ENCODE assay signal across 23 cellular contexts in genomic region chr18:1779587-1779986, GRCh38.
A peak's percentile ranks its signal among the peaks of the same experiment; 100 is the strongest.
DNase-seq lines count a peak whose midpoint lies in the region; ATAC-seq and TF ChIP-seq lines count a peak whose summit lies in the region.
"Had no signal": no experiment of that assay in that cellular context is flagged by ENCODE, and none has a peak within 500 bp of the region (broad histone marks: within the 10 kb centered on the region; RNA-seq: fewer than 3 reads in every experiment).

No MANE protein-coding gene starts in this region.

- H3K9me3 Mint-ChIP-seq in GM23338 = peaks cover 4% of the 10 kb centered on the region
- peaks cover 0 to 6% (median under 1%) of the 10 kb centered on the region in 7 donors for H3K9me3 Mint-ChIP-seq in CD14-positive monocyte

- no peaks in the 10 kb centered on the region for H3K9me2 ChIP-seq in GM23338 (ENCODE audit: insufficient read depth)

- 0 out of 2 replicates have a peak overlapping the region, but pooled peaks have one; percentile 7 for H2AFZ ChIP-seq in GM23338

- H3K4me2 ChIP-seq in GM23338 = no peak overlapping the region
- H3K4me2 ChIP-seq: BLaER1 treated with 17β-estradiol and CSF1 and Interleukin-3, amounts not matched to agents 10 nM and 100 nM had no signal

- no peaks in the 10 kb centered on the region for H3K79me2 ChIP-seq in GM23338 (replicated peaks; ENCODE audit: insufficient read depth)

- H3K36me3 ChIP-seq in GM23338 (ENCODE audit: insufficient read depth) = no peaks in the 10 kb centered on the region
- H3K36me3 ChIP-seq: BLaER1 treated with 17β-estradiol and CSF1 and Interleukin-3, amounts not matched to agents 10 nM and 100 nM; MG63; SJCRH30 had no signal

- no peak overlapping the region for H3K4me3 Mint-ChIP-seq in GM23338
- H3K4me3 Mint-ChIP-seq in CD14-positive monocyte = no peak overlapping the region
- H3K4me3 Mint-ChIP-seq: CD8-positive, alpha-beta memory T cell had no signal

- DNase-seq in NCI-H146 (lab: John Stamatoyannopoulos, UW) = peak; percentile 9
- DNase-seq in NCI-H146 treated with DMSO at 0.1 percent for 48 hours (lab: John Stamatoyannopoulos, UW; ENCODE audit: unreplicated experiment) = no peak
- no peak for DNase-seq in GM23338 (ENCODE audit: low spot score)
- peak; percentile 15 for DNase-seq in NCI-H2196 treated with DMSO at 0.1 percent for 48 hours (lab: John Stamatoyannopoulos, UW; ENCODE audit: unreplicated experiment)
- DNase-seq in left ventricle myocardium superior = no peak
- DNase-seq in CD14-positive monocyte (ENCODE audit: low spot score) = no peak
- DNase-seq: ACHN; CD8-positive, alpha-beta memory T cell; DMS53; GDM1; Kasumi-1; MG63; NCI-H1417 treated with DMSO at 0.1 percent for 48 hours; NCI-H1930; NCI-H526; SJCRH30; T-helper 1 cell had no signal

- no peaks in the 10 kb centered on the region for H3K27me3 Mint-ChIP-seq in GM23338 (ENCODE audit: insufficient read depth, low read depth, poor library complexity)
- H3K27me3 Mint-ChIP-seq in CD14-positive monocyte (ENCODE audit: low read depth in 3 of 3) = peaks cover 0 to 2% (median 0%) of the 10 kb centered on the region in 3 donors
- H3K27me3 Mint-ChIP-seq: CD8-positive, alpha-beta memory T cell had no signal

- no peaks in the 10 kb centered on the region; the same call in 2 of the 3 replicates for H3K36me3 Mint-ChIP-seq in GM23338 (ENCODE audit: low read depth)
- no peaks in the 10 kb centered on the region for H3K36me3 Mint-ChIP-seq in CD14-positive monocyte
- H3K36me3 Mint-ChIP-seq: CD8-positive, alpha-beta memory T cell had no signal

- ATAC-seq in GM23338 (no peak), left ventricle myocardium superior (peak; percentile 34), GM19324 (IDR thresholded peaks at IDR 0.05; ENCODE audit: low FRiP score, unreplicated experiment) (no peak)
- no peak for ATAC-seq in activated CD4-positive, CD25-positive, alpha-beta regulatory T cell treated with anti-CD3 and anti-CD28 coated beads, Interleukin-2, amount 50 U/mL, for 24 hours
- ATAC-seq: HCT116, Panc1 had no signal

- H4K20me1 ChIP-seq in GM23338 (replicated peaks; ENCODE audit: insufficient read depth) = no peaks in the 10 kb centered on the region
- H4K20me1 ChIP-seq: BLaER1 treated with 17β-estradiol and CSF1 and Interleukin-3, amounts not matched to agents 10 nM and 100 nM had no signal

- intact Hi-C loops in left ventricle myocardium superior (cut with micrococcal nuclease) (no loop called here), CD14-positive monocyte (cut with micrococcal nuclease) (no loop called here)

- no peaks in the 10 kb centered on the region for H3F3A ChIP-seq in GM23338 (replicated peaks; ENCODE audit: low read depth)

- no peaks in the 10 kb centered on the region for H3K4me1 ChIP-seq in GM23338 (ENCODE audit: insufficient read depth)
- H3K4me1 ChIP-seq: BLaER1 treated with 17β-estradiol and CSF1 and Interleukin-3, amounts not matched to agents 10 nM and 100 nM; SJCRH30 had no signal

- H3K4me3 ChIP-seq in GM23338 = no peak overlapping the region
- H3K4me3 ChIP-seq: BLaER1 treated with 17β-estradiol and CSF1 and Interleukin-3, amounts not matched to agents 10 nM and 100 nM; MG63; SJCRH30 had no signal

- no peak overlapping the region for H3K27ac ChIP-seq in GM23338 (ENCODE audit: low read depth)
- H3K27ac ChIP-seq: 22Rv1; BLaER1 treated with 17β-estradiol and CSF1 and Interleukin-3, amounts not matched to agents 10 nM and 100 nM; SJCRH30 had no signal

- H3K27me3 ChIP-seq in GM23338 (ENCODE audit: insufficient read depth) = no peaks in the 10 kb centered on the region
- H3K27me3 ChIP-seq: BLaER1 treated with 17β-estradiol and CSF1 and Interleukin-3, amounts not matched to agents 10 nM and 100 nM; MG63; SJCRH30 had no signal

- no peak for TF ChIP-seq CTCF in GM23338 (conservative IDR thresholded peaks at IDR 0.05; ENCODE audit: low read depth in 2 of 2)
- no peak for TF ChIP-seq CTCF in CD14-positive monocyte (IDR thresholded peaks at IDR 0.05)

- H3K4me1 Mint-ChIP-seq in GM23338 (no peaks in the 10 kb centered on the region), CD14-positive monocyte (no peaks in the 10 kb centered on the region)
- H3K4me1 Mint-ChIP-seq: CD8-positive, alpha-beta memory T cell had no signal

- no peak overlapping the region for H3K27ac Mint-ChIP-seq in GM23338
- no peak overlapping the region for H3K27ac Mint-ChIP-seq in CD14-positive monocyte
- H3K27ac Mint-ChIP-seq: CD8-positive, alpha-beta memory T cell had no signal

TF ChIP-seq in GM23338, 12 proteins besides CTCF, POLR2A, EP300 and RAD21:
- TF ChIP-seq CREB1 (CRISPR knock-in tag; IDR thresholded peaks at IDR 0.05; ENCODE audit: low read depth) (no peak), ETS1 (IDR thresholded peaks at IDR 0.05) (no peak), POLR2AphosphoS5 (IDR thresholded peaks at IDR 0.05; ENCODE audit: low read depth) (no peak), ZNF331 (CRISPR knock-in tag; IDR thresholded peaks at IDR 0.05; ENCODE audit: low read depth) (no peak), NANOG (IDR thresholded peaks at IDR 0.05; ENCODE audit: borderline replicate concordance) (no peak), EZH2 (IDR thresholded peaks at IDR 0.05; ENCODE audit: low read depth, unreplicated experiment) (no peak), JUNB (IDR thresholded peaks at IDR 0.05; ENCODE audit: unreplicated experiment) (no peak)

Comparison
In these comparisons a context has a peak if more than half of its experiments do, and no peak if none do; other contexts are left out.
1. DNase-seq: peak in NCI-H146 (single experiment) and NCI-H2196 treated with DMSO at 0.1 percent for 48 hours (single experiment); none in NCI-H146 treated with DMSO at 0.1 percent for 48 hours (single experiment), GM23338 (single experiment), left ventricle myocardium superior (single experiment) and CD14-positive monocyte (single experiment).